27 cellular contexts compared by ENCODE assay signal in genomic region chr14:51246032-51246431, GRCh38. TPM values are rescaled to one million over a fixed set of nuclear protein-coding genes. Genes with fewer than 3 reads are reported as not detected.
DNase-seq lines count a peak whose midpoint lies in the region; ATAC-seq and TF ChIP-seq lines count a peak whose summit lies in the region.
"Had no signal": no experiment of that assay in that cellular context is flagged by ENCODE, and none has a peak within 500 bp of the region (broad histone marks: within the 10 kb centered on the region; RNA-seq: fewer than 3 reads in every experiment).

No MANE protein-coding gene starts in this region.

- H3K4me1 ChIP-seq in GM23338 (ENCODE audit: insufficient read depth): peaks cover 42% of the 10 kb centered on the region
- H3K4me1 ChIP-seq in spleen: peaks cover 22 to 70% (median 49%) of the 10 kb centered on the region in 6 donors
- no peaks in the 10 kb centered on the region for H3K4me1 ChIP-seq in trophoblast cell (ENCODE audit: control insufficient read depth in 1 of 2, insufficient read depth in 2 of 2, low read length in 2 of 2)
- H3K4me1 ChIP-seq: SJSA1 had no signal

- H3K27me3 ChIP-seq in GM23338 (ENCODE audit: insufficient read depth) (no peaks in the 10 kb centered on the region), spleen (replicated peaks in 1 of 7) (no peaks in the 10 kb centered on the region), trophoblast cell (ENCODE audit: insufficient read depth, low read length) (no peaks in the 10 kb centered on the region)
- H3K27me3 ChIP-seq: esophagus squamous epithelium, neural progenitor cell, SJSA1 had no signal

- H3K36me3 Mint-ChIP-seq in T-helper 2 cell treated with Interferon-gamma antibody and Interleukin-4, amounts not matched to agents 5 μg/mL and 100 μg/mL, for 36 hours (ENCODE audit: low read depth): peaks cover 52% of the 10 kb centered on the region
- H3K36me3 Mint-ChIP-seq in GM23338 (ENCODE audit: low read depth) (peaks cover 71% of the 10 kb centered on the region), nephron progenitor cell (ENCODE audit: low read depth) (peaks cover 60% of the 10 kb centered on the region)
- peaks cover 64% of the 10 kb centered on the region for H3K36me3 Mint-ChIP-seq in activated naive CD8-positive, alpha-beta T cell treated with anti-CD3 and anti-CD28 coated beads, Interleukin-2, amount 50 U/mL, for 24 hours (ENCODE audit: low read depth)

- H3K36me3 ChIP-seq in GM23338 (ENCODE audit: insufficient read depth) (peaks cover 43% of the 10 kb centered on the region), spleen (peaks cover 0 to 72% (median 35%) of the 10 kb centered on the region in 6 donors), trophoblast cell (ENCODE audit: control insufficient read depth in 1 of 2, insufficient read depth in 2 of 2, low read length in 2 of 2) (peaks cover 3 to 8% of the 10 kb centered on the region in 2 experiments)

- H4K12ac ChIP-seq in trophoblast cell (ENCODE audit: low read depth, low read length): no peak overlapping the region

- H3K4me3 Mint-ChIP-seq in T-helper 2 cell treated with Interferon-gamma antibody and Interleukin-4, amounts not matched to agents 5 μg/mL and 100 μg/mL, for 36 hours: no peak overlapping the region
- 0 out of 3 replicates have a peak overlapping the region, but pooled peaks have one; percentile 1 for H3K4me3 Mint-ChIP-seq in GM23338
- no peak overlapping the region for H3K4me3 Mint-ChIP-seq in activated naive CD8-positive, alpha-beta T cell treated with anti-CD3 and anti-CD28 coated beads, Interleukin-2, amount 50 U/mL, for 24 hours
- no peak overlapping the region for H3K4me3 Mint-ChIP-seq in nephron progenitor cell
- H3K4me3 Mint-ChIP-seq: neural progenitor cell, type B pancreatic cell had no signal

- H3K79me2 ChIP-seq in GM23338 (replicated peaks; ENCODE audit: insufficient read depth): peaks cover 95% of the 10 kb centered on the region
- peaks cover 2% of the 10 kb centered on the region for H3K79me2 ChIP-seq in trophoblast cell (ENCODE audit: control insufficient read depth, insufficient read depth, low read length, poor library complexity)

- no peak overlapping the region for H3K23ac ChIP-seq in trophoblast cell (ENCODE audit: low read length)

- DNase-seq in T-helper 2 cell treated with Interferon-gamma antibody and Interleukin-4, amounts not matched to agents 5 μg/mL and 100 μg/mL, for 36 hours (ENCODE audit: low spot score): no peak
- DNase-seq in T-helper 2 cell (no peak), GM23338 (ENCODE audit: low spot score) (peak; percentile 18), nephron progenitor cell (no peak), spleen (no peak), trophoblast cell (no peak)
- DNase-seq in activated naive CD8-positive, alpha-beta T cell treated with anti-CD3 and anti-CD28 coated beads, Interleukin-2, amount 50 U/mL, for 24 hours: no peak
- DNase-seq: 8988T; activated CD4-positive, CD25-positive, alpha-beta regulatory T cell treated with anti-CD3 and anti-CD28 coated beads, Interleukin-2, amount 50 U/mL, for 72 hours; activated CD8-positive, alpha-beta memory T cell treated with anti-CD3 and anti-CD28 coated beads, Interleukin-2, amount 50 U/mL, for 48 hours; AML-193; Calu3; effector memory CD4-positive, alpha-beta T cell; esophagus squamous epithelium; left cardiac atrium; mesendoderm; NCI-H1092 treated with DMSO at 0.1 percent for 48 hours; NCI-H2081; NK-92 treated with Interleukin-12 subunit alpha and Interleukin-12 subunit beta, amount 100 ng/mL, for 24 hours; psoas muscle; stimulated activated CD4-positive, alpha-beta T cell treated with anti-CD3 and anti-CD28 coated beads, Interleukin-2, amount 100 ng/mL, for 24 hours; T1000 had no signal

- H3K9me3 ChIP-seq in spleen (no peaks in the 10 kb centered on the region), trophoblast cell (ENCODE audit: insufficient read depth, low read depth, low read length) (no peaks in the 10 kb centered on the region)
- H3K9me3 ChIP-seq: esophagus squamous epithelium, psoas muscle, SJSA1 had no signal

- H3F3A ChIP-seq in GM23338 (replicated peaks; ENCODE audit: low read depth): no peaks in the 10 kb centered on the region

- ATAC-seq in GM23338 (no peak), SK-N-SH treated with all-trans-retinoic acid at 6 μM for 48 hours (no peak)
- ATAC-seq in activated naive CD8-positive, alpha-beta T cell treated with anti-CD3 and anti-CD28 coated beads, Interleukin-2, amount 50 U/mL, for 24 hours: no peak
- ATAC-seq: left cardiac atrium, Panc1, psoas muscle had no signal

- H3K9me2 ChIP-seq in GM23338 (ENCODE audit: insufficient read depth): no peaks in the 10 kb centered on the region

- H3K9me3 Mint-ChIP-seq in T-helper 2 cell treated with Interferon-gamma antibody and Interleukin-4, amounts not matched to agents 5 μg/mL and 100 μg/mL, for 36 hours: no peaks in the 10 kb centered on the region
- H3K9me3 Mint-ChIP-seq in GM23338 (no peaks in the 10 kb centered on the region), nephron progenitor cell (no peaks in the 10 kb centered on the region)
- H3K9me3 Mint-ChIP-seq in activated naive CD8-positive, alpha-beta T cell treated with anti-CD3 and anti-CD28 coated beads, Interleukin-2, amount 50 U/mL, for 24 hours: no peaks in the 10 kb centered on the region
- H3K9me3 Mint-ChIP-seq: neural progenitor cell, type B pancreatic cell had no signal

- peak overlapping the region; percentile 32 for H3K27ac Mint-ChIP-seq in T-helper 2 cell treated with Interferon-gamma antibody and Interleukin-4, amounts not matched to agents 5 μg/mL and 100 μg/mL, for 36 hours
- H3K27ac Mint-ChIP-seq in GM23338 (peak overlapping the region; percentile 84), nephron progenitor cell (peak overlapping the region; percentile 91)
- peak overlapping the region; percentile 1 for H3K27ac Mint-ChIP-seq in activated naive CD8-positive, alpha-beta T cell treated with anti-CD3 and anti-CD28 coated beads, Interleukin-2, amount 50 U/mL, for 24 hours
- H3K27ac Mint-ChIP-seq: neural progenitor cell, type B pancreatic cell had no signal

- H3K79me1 ChIP-seq in trophoblast cell (ENCODE audit: low read length): no peaks in the 10 kb centered on the region

- WGBS in spleen, 5 donors: 55 to 66% (median 58%) methylated on average over 4 of the region's 4 CpGs
- no CpG with 5 or more reads among the region's 4 CpGs for WGBS in trophoblast cell (ENCODE audit: extremely low coverage, insufficient coverage, insufficient read length)

- peaks cover 15% of the 10 kb centered on the region; the same call in 1 of the 2 replicates for H4K20me1 ChIP-seq in GM23338 (replicated peaks; ENCODE audit: insufficient read depth)

- no peak overlapping the region for H2BK5ac ChIP-seq in trophoblast cell (ENCODE audit: low read depth, low read length, poor library complexity)

- H3K27ac ChIP-seq in GM23338 (ENCODE audit: low read depth): peak overlapping the region; percentile 51; the same call in 1 of the 2 replicates
- H3K27ac ChIP-seq in spleen: peak overlapping the region in 1 of 8 donors; percentile 5
- no peak overlapping the region for H3K27ac ChIP-seq in trophoblast cell (ENCODE audit: low read depth, low read length)
- H3K27ac ChIP-seq: esophagus squamous epithelium, neural progenitor cell, psoas muscle, SJSA1 had no signal

- H2BK120ac ChIP-seq in trophoblast cell (ENCODE audit: insufficient read depth, low read length, poor library complexity): no peak overlapping the region

- no peak overlapping the region for H3K14ac ChIP-seq in trophoblast cell (ENCODE audit: low read length)

- H3K4me3 ChIP-seq in GM23338 (no peak overlapping the region), spleen (no peak overlapping the region), trophoblast cell (ENCODE audit: low read depth, low read length) (no peak overlapping the region)
- H3K4me3 ChIP-seq: esophagus squamous epithelium, neural progenitor cell, psoas muscle, SJSA1 had no signal

- H4K91ac ChIP-seq in trophoblast cell (ENCODE audit: low read depth, low read length): no peak overlapping the region

- peaks cover 37% of the 10 kb centered on the region for H3K4me1 Mint-ChIP-seq in T-helper 2 cell treated with Interferon-gamma antibody and Interleukin-4, amounts not matched to agents 5 μg/mL and 100 μg/mL, for 36 hours (ENCODE audit: low read depth)
- H3K4me1 Mint-ChIP-seq in GM23338 (peaks cover 42% of the 10 kb centered on the region), nephron progenitor cell (peaks cover 16% of the 10 kb centered on the region)
- H3K4me1 Mint-ChIP-seq in activated naive CD8-positive, alpha-beta T cell treated with anti-CD3 and anti-CD28 coated beads, Interleukin-2, amount 50 U/mL, for 24 hours: peaks cover 44% of the 10 kb centered on the region

- H2AFZ ChIP-seq in GM23338 (no peak overlapping the region), trophoblast cell (ENCODE audit: insufficient read depth, low read length, poor library complexity) (no peak overlapping the region)
- H2AFZ ChIP-seq: neural progenitor cell had no signal

- H3K4me2 ChIP-seq in GM23338: peak overlapping the region; percentile 90
- no peak overlapping the region for H3K4me2 ChIP-seq in trophoblast cell (ENCODE audit: low read length)
- H3K4me2 ChIP-seq: neural progenitor cell had no signal

- H3K18ac ChIP-seq in trophoblast cell (ENCODE audit: low read length): no peak overlapping the region

- H3K4ac ChIP-seq in trophoblast cell (ENCODE audit: low read depth, low read length): no peak overlapping the region

- H3K27me3 Mint-ChIP-seq in T-helper 2 cell treated with Interferon-gamma antibody and Interleukin-4, amounts not matched to agents 5 μg/mL and 100 μg/mL, for 36 hours (ENCODE audit: low read depth): no peaks in the 10 kb centered on the region
- no peaks in the 10 kb centered on the region for H3K27me3 Mint-ChIP-seq in GM23338 (ENCODE audit: insufficient read depth, low read depth, poor library complexity)
- no peaks in the 10 kb centered on the region for H3K27me3 Mint-ChIP-seq in activated naive CD8-positive, alpha-beta T cell treated with anti-CD3 and anti-CD28 coated beads, Interleukin-2, amount 50 U/mL, for 24 hours
- H3K27me3 Mint-ChIP-seq in nephron progenitor cell (ENCODE audit: low read depth, poor library complexity): no peaks in the 10 kb centered on the region
- H3K27me3 Mint-ChIP-seq: type B pancreatic cell had no signal

- no peak for TF ChIP-seq POLR2A in spleen (IDR thresholded peaks at IDR 0.05)

- H2BK12ac ChIP-seq in trophoblast cell (ENCODE audit: low read length): no peak overlapping the region

- H2AK5ac ChIP-seq in trophoblast cell (ENCODE audit: low read length): no peak overlapping the region

- TF ChIP-seq CTCF in GM23338 (conservative IDR thresholded peaks at IDR 0.05; ENCODE audit: low read depth in 2 of 2) (no peak), nephron progenitor cell (IDR thresholded peaks at IDR 0.05) (no peak), spleen (IDR thresholded peaks at IDR 0.05 in 8 of 11, conservative IDR thresholded peaks at IDR 0.05 in 3 of 11) (no peak)

- intact Hi-C loops in spleen (cut with DNase I; ENCODE audit: low total_unique reads): no loop called here

- H4K8ac ChIP-seq in trophoblast cell (ENCODE audit: low read depth, low read length): no peak overlapping the region

- no peak overlapping the region for H3K9ac ChIP-seq in trophoblast cell (ENCODE audit: low read length)
- H3K9ac ChIP-seq: neural progenitor cell had no signal

RNA-seq across cellular contexts. Expression of gene TMX1, which starts 6.0 kb away (rescaled TPM):
- total RNA-seq in GM23338 (2014; rRNA removed; shearing (Covaris generic)): 123 and 126 TPM in 2 replicates
- polyA plus RNA-seq in GM23338 (2016; fragmentation: Nextera tagmentation; extraction: Ambion mirVana): 49.6 and 61.5 TPM in 2 replicates
- total RNA-seq in spleen: 10 to 100 TPM; 33.7 to 41.3 (median 39.0) TPM
- 1 to 10 TPM; 6.1 to 9.8 (median 9.6) TPM for polyA plus RNA-seq in spleen
- 26.8 and 27.2 TPM in 2 replicates for polyA plus RNA-seq in trophoblast cell (2013)

Comparison
In these comparisons a context has a peak if more than half of its experiments do, and no peak if none do; other contexts are left out.
1. H3K27ac Mint-ChIP-seq: peak in every context shown above with its lines; median percentile 91 in nephron progenitor cell; 84 in GM23338; 32 in T-helper 2 cell treated with Interferon-gamma antibody and Interleukin-4, amounts not matched to agents 5 μg/mL and 100 μg/mL, for 36 hours; 1 in activated naive CD8-positive, alpha-beta T cell treated with anti-CD3 and anti-CD28 coated beads, Interleukin-2, amount 50 U/mL, for 24 hours.